Comparison of ENCODE assay signal across 1 cellular context in the genomic region with DNA sequence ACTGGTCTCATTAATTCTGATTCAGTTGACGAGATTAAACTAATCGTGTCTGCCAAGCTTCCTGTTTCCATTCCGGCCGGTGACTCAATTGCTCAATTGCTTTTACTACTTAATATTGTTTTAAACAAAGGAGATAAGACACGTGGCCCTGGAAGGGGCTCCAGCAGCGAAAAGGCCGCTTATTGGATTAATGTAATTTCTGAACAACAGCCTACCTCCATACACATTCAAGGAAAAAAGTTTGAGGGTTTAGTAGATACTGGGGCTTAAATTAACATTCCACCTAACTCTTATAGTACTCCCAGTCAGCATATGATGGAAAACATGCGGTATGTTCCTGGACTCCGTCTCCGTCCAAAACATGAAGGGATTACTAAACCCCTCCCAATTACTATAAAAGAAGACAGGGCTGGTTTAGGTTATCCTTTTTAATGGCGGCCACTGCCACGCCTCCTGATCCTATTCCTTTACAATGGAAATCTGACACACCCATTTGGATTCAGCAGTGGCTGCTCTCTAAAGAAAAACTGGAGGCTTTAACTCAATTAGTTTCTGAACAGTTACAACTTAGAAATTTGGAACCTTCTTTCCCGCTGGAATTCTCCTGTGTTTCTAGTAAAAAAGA.
TF ChIP-seq lines count a peak whose summit lies in the region.

No MANE protein-coding gene starts in this region.

TF ChIP-seq in HepG2, 621 proteins besides CTCF, POLR2A, EP300 and RAD21 (continued from another document):
- TF ChIP-seq, protein P1, sequence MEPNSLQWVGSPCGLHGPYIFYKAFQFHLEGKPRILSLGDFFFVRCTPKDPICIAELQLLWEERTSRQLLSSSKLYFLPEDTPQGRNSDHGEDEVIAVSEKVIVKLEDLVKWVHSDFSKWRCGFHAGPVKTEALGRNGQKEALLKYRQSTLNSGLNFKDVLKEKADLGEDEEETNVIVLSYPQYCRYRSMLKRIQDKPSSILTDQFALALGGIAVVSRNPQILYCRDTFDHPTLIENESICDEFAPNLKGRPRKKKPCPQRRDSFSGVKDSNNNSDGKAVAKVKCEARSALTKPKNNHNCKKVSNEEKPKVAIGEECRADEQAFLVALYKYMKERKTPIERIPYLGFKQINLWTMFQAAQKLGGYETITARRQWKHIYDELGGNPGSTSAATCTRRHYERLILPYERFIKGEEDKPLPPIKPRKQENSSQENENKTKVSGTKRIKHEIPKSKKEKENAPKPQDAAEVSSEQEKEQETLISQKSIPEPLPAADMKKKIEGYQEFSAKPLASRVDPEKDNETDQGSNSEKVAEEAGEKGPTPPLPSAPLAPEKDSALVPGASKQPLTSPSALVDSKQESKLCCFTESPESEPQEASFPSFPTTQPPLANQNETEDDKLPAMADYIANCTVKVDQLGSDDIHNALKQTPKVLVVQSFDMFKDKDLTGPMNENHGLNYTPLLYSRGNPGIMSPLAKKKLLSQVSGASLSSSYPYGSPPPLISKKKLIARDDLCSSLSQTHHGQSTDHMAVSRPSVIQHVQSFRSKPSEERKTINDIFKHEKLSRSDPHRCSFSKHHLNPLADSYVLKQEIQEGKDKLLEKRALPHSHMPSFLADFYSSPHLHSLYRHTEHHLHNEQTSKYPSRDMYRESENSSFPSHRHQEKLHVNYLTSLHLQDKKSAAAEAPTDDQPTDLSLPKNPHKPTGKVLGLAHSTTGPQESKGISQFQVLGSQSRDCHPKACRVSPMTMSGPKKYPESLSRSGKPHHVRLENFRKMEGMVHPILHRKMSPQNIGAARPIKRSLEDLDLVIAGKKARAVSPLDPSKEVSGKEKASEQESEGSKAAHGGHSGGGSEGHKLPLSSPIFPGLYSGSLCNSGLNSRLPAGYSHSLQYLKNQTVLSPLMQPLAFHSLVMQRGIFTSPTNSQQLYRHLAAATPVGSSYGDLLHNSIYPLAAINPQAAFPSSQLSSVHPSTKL (CRISPR knock-in tag; IDR thresholded peaks at IDR 0.05) = no peak
- TF ChIP-seq RBM39 (IDR thresholded peaks at IDR 0.05; ENCODE audit: low read depth, low read length, poor library complexity, severe bottlenecking) (no peak), MED1 (CRISPR knock-in tag; IDR thresholded peaks at IDR 0.05) (0 out of 2 replicates have a peak, but pooled peaks have one; percentile 14), ZBTB7B (CRISPR knock-in tag; IDR thresholded peaks at IDR 0.05) (no peak), NFIB (CRISPR knock-in tag; IDR thresholded peaks at IDR 0.05; ENCODE audit: borderline replicate concordance) (no peak), MEF2D (CRISPR knock-in tag; IDR thresholded peaks at IDR 0.05) (no peak), ZIK1 (CRISPR knock-in tag; IDR thresholded peaks at IDR 0.05; ENCODE audit: borderline replicate concordance, low read depth) (no peak), SP4 (CRISPR knock-in tag; IDR thresholded peaks at IDR 0.05) (no peak), ISL2 (CRISPR knock-in tag; IDR thresholded peaks at IDR 0.05) (no peak)
- TF ChIP-seq, protein P2, sequence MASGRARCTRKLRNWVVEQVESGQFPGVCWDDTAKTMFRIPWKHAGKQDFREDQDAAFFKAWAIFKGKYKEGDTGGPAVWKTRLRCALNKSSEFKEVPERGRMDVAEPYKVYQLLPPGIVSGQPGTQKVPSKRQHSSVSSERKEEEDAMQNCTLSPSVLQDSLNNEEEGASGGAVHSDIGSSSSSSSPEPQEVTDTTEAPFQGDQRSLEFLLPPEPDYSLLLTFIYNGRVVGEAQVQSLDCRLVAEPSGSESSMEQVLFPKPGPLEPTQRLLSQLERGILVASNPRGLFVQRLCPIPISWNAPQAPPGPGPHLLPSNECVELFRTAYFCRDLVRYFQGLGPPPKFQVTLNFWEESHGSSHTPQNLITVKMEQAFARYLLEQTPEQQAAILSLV (CRISPR knock-in tag; IDR thresholded peaks at IDR 0.05; ENCODE audit: borderline replicate concordance) = no peak
